Comparison of ENCODE assay signal across 13 cellular contexts in the genomic region with DNA sequence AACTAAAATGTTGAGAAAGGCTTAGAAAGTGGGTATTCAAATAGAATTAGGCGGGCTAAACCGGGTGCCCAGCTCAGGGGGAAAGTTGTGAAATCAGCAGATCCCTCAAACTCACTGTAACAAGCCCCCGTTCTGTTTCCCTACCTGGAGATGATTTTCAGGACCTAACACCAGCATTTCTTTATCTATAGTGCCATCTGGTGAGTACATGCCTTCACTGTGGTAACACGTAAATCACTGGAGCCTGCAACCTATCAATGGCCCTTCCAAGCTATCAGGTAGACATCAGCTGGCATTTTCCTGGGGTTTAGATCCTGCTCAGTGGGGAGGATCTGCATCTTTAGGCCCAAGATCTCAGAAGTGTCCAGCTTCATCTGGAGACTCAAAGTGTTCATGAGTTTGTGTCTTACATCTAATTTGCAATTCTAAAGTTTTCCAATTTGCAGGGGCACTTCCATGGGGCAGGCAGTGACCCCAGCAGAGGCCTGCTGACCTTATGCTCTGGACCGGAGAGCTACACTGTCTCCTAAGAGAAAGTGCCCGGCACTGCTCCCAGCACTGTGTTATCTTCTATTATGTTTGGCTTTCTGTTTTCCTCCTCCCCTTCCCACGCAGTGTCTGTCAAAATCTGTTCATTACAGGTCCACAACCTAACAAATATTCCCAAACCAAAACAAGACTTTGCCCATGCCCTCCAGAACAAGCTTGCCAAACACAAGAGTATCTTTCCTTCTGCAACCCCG.
DNase-seq lines count a peak whose midpoint lies in the region; ATAC-seq, FAIRE-seq and TF ChIP-seq lines count a peak whose summit lies in the region.
"Had no signal": no experiment of that assay in that cellular context is flagged by ENCODE, and none has a peak within 500 bp of the region (broad histone marks: within the 10 kb centered on the region; RNA-seq: fewer than 3 reads in every experiment).

No MANE protein-coding gene starts in this region.

- TF ChIP-seq EP300 in K562 (IDR thresholded peaks at IDR 0.05; ENCODE audit: low read length), result no peak

- DNase-seq in NCI-H2107 treated with DMSO at 0.1 percent for 48 hours (lab: John Stamatoyannopoulos, UW; ENCODE audit: unreplicated experiment) (peak; percentile 2), NCI-H2107 (lab: John Stamatoyannopoulos, UW) (no peak), NCI-H1694 treated with DMSO at 0.1 percent for 48 hours (lab: John Stamatoyannopoulos, UW) (peak; percentile 61), K562 (ENCODE audit: extremely low read depth in 1 of 4, low spot score in 3 of 4) (no peak), renal cortical epithelial cell (ENCODE audit: low read depth) (peak; percentile 9), ascending aorta (ENCODE audit: low spot score in 2 of 2) (no peak), NCI-H146 (lab: John Stamatoyannopoulos, UW) (no peak), NCI-H226 (no peak)
- DNase-seq: activated CD4-positive, alpha-beta T cell treated with anti-CD3 and anti-CD28 coated beads for 4 hours; activated naive CD8-positive, alpha-beta T cell treated with anti-CD3 and anti-CD28 coated beads, Interleukin-2, amount 50 U/mL, for 24 hours; OCI-M1; stimulated activated naive B cell treated with anti-CD40 and anti-IgM and Interleukin-4, amounts not matched to agents 10 μg/mL and 1 μg/mL and 100 μg/mL, for 72 hours had no signal

- H3K4me2 ChIP-seq in K562 (ENCODE audit: insufficient read depth, low read length), result no peak overlapping the region

- POLR2A ChIA-PET in K562 (lab: Yijun Ruan, JAX), result interaction anchor here (0.7 to 1.1 kb wide), 2 partner anchors 10 to 147 kb away, joined by 3 read pairs; no protein-coding TSS in a partner anchor

- 0% methylated on average over 8 of the region's 8 CpGs for WGBS in K562 (ENCODE audit: insufficient coverage, low coverage, missing lambda C conversion rate)

- peak in 1 of 2 experiments; percentile 29; a peak in 1 of 4 replicates for TF ChIP-seq RAD21 in K562 (CRISPR knock-in tag; conservative IDR thresholded peaks at IDR 0.05 in 1 of 2, IDR thresholded peaks at IDR 0.05 in 1 of 2)

- no peak overlapping the region for H2AFZ ChIP-seq in K562 (ENCODE audit: low read depth, low read length)

- ATAC-seq in K562, result no peak
- ATAC-seq: activated naive CD8-positive, alpha-beta T cell treated with anti-CD3 and anti-CD28 coated beads, Interleukin-2, amount 50 U/mL, for 24 hours had no signal

- no peak for FAIRE-seq in K562 (lab: Jason Lieb, UNC)

- no peak overlapping the region for H3K9ac ChIP-seq in K562 (ENCODE audit: insufficient read depth in 1 of 2, low read depth in 2 of 2, low read length in 2 of 2)

- H3K36me3 ChIP-seq in K562 (ENCODE audit: control insufficient read depth, insufficient read depth, low read length) (no peaks in the 10 kb centered on the region), ascending aorta (no peaks in the 10 kb centered on the region)

- no peaks in the 10 kb centered on the region for H3K79me2 ChIP-seq in K562 (ENCODE audit: control insufficient read depth, insufficient read depth, low read length)

- TF ChIP-seq CTCF in K562 (IDR thresholded peaks at IDR 0.05 in 2 of 3, conservative IDR thresholded peaks at IDR 0.05 in 1 of 3; ENCODE audit: insufficient read depth in 2 of 3, low read depth in 1 of 3, low read length in 3 of 3) (0 out of 6 replicates have a peak, but pooled peaks of 1 of the 3 experiments have one; percentile 17), ascending aorta (IDR thresholded peaks at IDR 0.05) (no peak)

- H4K20me1 ChIP-seq in K562 (replicated peaks; ENCODE audit: control insufficient read depth, insufficient read depth, low read length), result no peaks in the 10 kb centered on the region

- no peaks in the 10 kb centered on the region for H3K9me3 ChIP-seq in K562 (replicated peaks; ENCODE audit: control insufficient read depth, insufficient read depth, low read depth, low read length)
- no peaks in the 10 kb centered on the region for H3K9me3 ChIP-seq in ascending aorta

- no peak for TF ChIP-seq POLR2A in K562 (conservative IDR thresholded peaks at IDR 0.05)

- CTCF ChIA-PET in K562 (lab: Yijun Ruan, JAX; ENCODE audit: low intra/inter-chr PET ratio), result interaction anchor here (1.2 kb wide), 1 partner anchor 614 kb away, joined by 4 read pairs; no protein-coding TSS in a partner anchor

- H3K4me1 ChIP-seq in K562 (replicated peaks in 1 of 2; ENCODE audit: control insufficient read depth in 2 of 2, insufficient read depth in 2 of 2, low read length in 2 of 2) (no peaks in the 10 kb centered on the region), ascending aorta (no peaks in the 10 kb centered on the region)

- H3K27me3 ChIP-seq in K562 (ENCODE audit: control insufficient read depth in 2 of 2, insufficient read depth in 2 of 2, low read length in 2 of 2) (peaks cover 0 to 12% of the 10 kb centered on the region in 2 experiments; a peak in 3 of 5 replicates), ascending aorta (no peaks in the 10 kb centered on the region)

- no TSS peak for BruUV-seq in K562 (replicated peaks; lab: Mats Ljungman, UMichigan)

- no peak overlapping the region for H3K4me3 ChIP-seq in K562
- H3K4me3 ChIP-seq in ascending aorta, result no peak overlapping the region
- H3K4me3 ChIP-seq: skin epidermis had no signal

- H3K9me1 ChIP-seq in K562 (ENCODE audit: control insufficient read depth, insufficient read depth, low read length), result no peaks in the 10 kb centered on the region

- intact Hi-C loops in K562 (cut with micrococcal nuclease), result no loop called here
- intact Hi-C loops in ascending aorta (cut with DNase I), result no loop called here

- in situ Hi-C loops in K562 (cut with MboI), result no loop called here

- H3K27ac ChIP-seq in K562 (ENCODE audit: extremely low read depth, low read depth, low read length) (no peak overlapping the region), ascending aorta (no peak overlapping the region)
- H3K27ac ChIP-seq: skin epidermis had no signal

TF ChIP-seq in K562, 482 proteins besides CTCF, POLR2A, EP300 and RAD21:
- peak; percentile 63 for TF ChIP-seq MEIS2 (IDR thresholded peaks at IDR 0.05; ENCODE audit: partially characterized antibody)
- TF ChIP-seq, protein P1, sequence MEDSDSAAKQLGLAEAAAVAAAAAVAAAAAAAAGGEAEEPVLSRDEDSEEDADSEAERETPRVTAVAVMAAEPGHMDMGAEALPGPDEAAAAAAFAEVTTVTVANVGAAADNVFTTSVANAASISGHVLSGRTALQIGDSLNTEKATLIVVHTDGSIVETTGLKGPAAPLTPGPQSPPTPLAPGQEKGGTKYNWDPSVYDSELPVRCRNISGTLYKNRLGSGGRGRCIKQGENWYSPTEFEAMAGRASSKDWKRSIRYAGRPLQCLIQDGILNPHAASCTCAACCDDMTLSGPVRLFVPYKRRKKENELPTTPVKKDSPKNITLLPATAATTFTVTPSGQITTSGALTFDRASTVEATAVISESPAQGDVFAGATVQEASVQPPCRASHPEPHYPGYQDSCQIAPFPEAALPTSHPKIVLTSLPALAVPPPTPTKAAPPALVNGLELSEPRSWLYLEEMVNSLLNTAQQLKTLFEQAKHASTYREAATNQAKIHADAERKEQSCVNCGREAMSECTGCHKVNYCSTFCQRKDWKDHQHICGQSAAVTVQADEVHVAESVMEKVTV (CRISPR knock-in tag; IDR thresholded peaks at IDR 0.05), result no peak
- TF ChIP-seq, protein P2, sequence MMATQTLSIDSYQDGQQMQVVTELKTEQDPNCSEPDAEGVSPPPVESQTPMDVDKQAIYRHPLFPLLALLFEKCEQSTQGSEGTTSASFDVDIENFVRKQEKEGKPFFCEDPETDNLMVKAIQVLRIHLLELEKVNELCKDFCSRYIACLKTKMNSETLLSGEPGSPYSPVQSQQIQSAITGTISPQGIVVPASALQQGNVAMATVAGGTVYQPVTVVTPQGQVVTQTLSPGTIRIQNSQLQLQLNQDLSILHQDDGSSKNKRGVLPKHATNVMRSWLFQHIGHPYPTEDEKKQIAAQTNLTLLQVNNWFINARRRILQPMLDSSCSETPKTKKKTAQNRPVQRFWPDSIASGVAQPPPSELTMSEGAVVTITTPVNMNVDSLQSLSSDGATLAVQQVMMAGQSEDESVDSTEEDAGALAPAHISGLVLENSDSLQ (IDR thresholded peaks at IDR 0.05), result peak; percentile 46
- TF ChIP-seq CBFA2T3 (IDR thresholded peaks at IDR 0.05), result 0 out of 2 replicates have a peak, but pooled peaks have one; percentile 7

Comparison
In these comparisons a context has a peak if more than half of its experiments do, and no peak if none do; other contexts are left out.
1. DNase-seq: peak in NCI-H2107 treated with DMSO at 0.1 percent for 48 hours (single experiment), NCI-H1694 treated with DMSO at 0.1 percent for 48 hours (single experiment) and renal cortical epithelial cell (single experiment); none in NCI-H2107 (single experiment), K562 (0 of 4), ascending aorta (0 of 2), NCI-H146 (single experiment) and NCI-H226 (single experiment).